Comparison of ENCODE assay signal across 32 cellular contexts in the genomic region with DNA sequence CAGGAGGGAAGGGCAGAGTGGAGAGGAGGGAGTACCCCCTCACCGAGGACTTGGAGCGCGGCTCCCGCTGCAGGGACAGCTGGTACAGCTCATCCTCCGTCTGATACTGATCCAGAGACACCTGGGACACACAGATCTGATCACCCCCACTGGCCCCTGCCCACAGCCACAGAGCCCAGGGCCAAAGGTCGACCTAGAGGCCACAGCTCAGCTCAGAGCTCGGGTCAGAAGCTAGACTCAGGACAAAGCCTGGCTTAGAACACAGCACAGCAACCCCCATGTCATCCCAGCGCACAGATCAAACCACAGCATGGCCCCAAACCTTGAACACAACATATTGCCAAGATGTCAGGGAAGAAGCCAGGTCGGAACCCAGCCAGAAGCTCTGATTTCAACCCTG. TPM values are rescaled to one million over a fixed set of nuclear protein-coding genes. Genes with fewer than 3 reads are reported as not detected.
DNase-seq lines count a peak whose midpoint lies in the region; ATAC-seq and TF ChIP-seq lines count a peak whose summit lies in the region.
"Had no signal": no experiment of that assay in that cellular context is flagged by ENCODE, and none has a peak within 500 bp of the region (broad histone marks: within the 10 kb centered on the region; RNA-seq: fewer than 3 reads in every experiment).

No MANE protein-coding gene starts in this region.

- no peak overlapping the region for H3K4me3 Mint-ChIP-seq in activated naive CD8-positive, alpha-beta T cell
- no peak overlapping the region for H3K4me3 Mint-ChIP-seq in activated naive CD8-positive, alpha-beta T cell treated with anti-CD3 and anti-CD28 coated beads, Interleukin-2, amount 50 U/mL, for 24 hours
- H3K4me3 Mint-ChIP-seq in T-cell = no peak overlapping the region
- H3K4me3 Mint-ChIP-seq: activated CD4-positive, alpha-beta T cell treated with anti-CD3 and anti-CD28 coated beads, Interleukin-2, amount 10 ng/mL, durations not matched to agents 24 days and 14 days; activated T-cell treated with anti-CD3 and anti-CD28 coated beads, Interleukin-2, amount 50 U/mL, for 4 hours; nephron progenitor cell had no signal

- no peaks in the 10 kb centered on the region for H3K27me3 Mint-ChIP-seq in activated naive CD8-positive, alpha-beta T cell
- H3K27me3 Mint-ChIP-seq in activated naive CD8-positive, alpha-beta T cell treated with anti-CD3 and anti-CD28 coated beads, Interleukin-2, amount 50 U/mL, for 24 hours = no peaks in the 10 kb centered on the region
- H3K27me3 Mint-ChIP-seq in T-cell = no peaks in the 10 kb centered on the region
- H3K27me3 Mint-ChIP-seq: activated CD4-positive, alpha-beta T cell treated with anti-CD3 and anti-CD28 coated beads, Interleukin-2, amount 10 ng/mL, durations not matched to agents 24 days and 14 days had no signal

- no peak for TF ChIP-seq EP300 in stomach (IDR thresholded peaks at IDR 0.05)

- no peak for ATAC-seq in activated naive CD8-positive, alpha-beta T cell treated with anti-CD3 and anti-CD28 coated beads, Interleukin-2, amount 50 U/mL, for 24 hours
- ATAC-seq in T-cell (replicated peaks in 1 of 4) = no peak
- ATAC-seq in right lobe of liver = peak; percentile 70 to 89 (median 85)
- peak; percentile 23 for ATAC-seq in aorta (ENCODE audit: low FRiP score)
- ATAC-seq: activated T-cell treated with anti-CD3 and anti-CD28 coated beads, Interleukin-2, amount 50 U/mL, for 4 hours had no signal

- no CpG with 5 or more reads among the region's 9 CpGs for whole genome bisulfite sequencing in right lobe of liver (ENCODE audit: insufficient coverage, low coverage, low lambda C conversion rate, missing lambda C conversion rate)
- 85 to 89% methylated on average over 9 of the region's 9 CpGs for WGBS in aorta, 2 donors
- 72 to 87% (median 80%) methylated on average over 2 to 9 of the region's 9 CpGs for WGBS in stomach, 5 donors

- CTCF ChIA-PET in T-cell (lab: Charles Lee) = interaction anchor here in 1 of 2 donors (0.5 kb wide), 1 partner anchor 8 kb away, joined by 11 read pairs; no protein-coding TSS in a partner anchor

- TF ChIP-seq CTCF in right lobe of liver (IDR thresholded peaks at IDR 0.05) (no peak), stomach (IDR thresholded peaks at IDR 0.05) (no peak)

- intact Hi-C loops in right lobe of liver (cut with DNase I) = no loop called here
- intact Hi-C loops in aorta (cut with DNase I) = no loop called here
- intact Hi-C loops in stomach (cut with DNase I; ENCODE audit: low total_unique reads) = no loop called here

- H3K9me3 ChIP-seq in right lobe of liver (no peaks in the 10 kb centered on the region), aorta (ENCODE audit: control insufficient read depth, low read length) (no peaks in the 10 kb centered on the region), stomach (no peaks in the 10 kb centered on the region)
- H3K9me3 ChIP-seq: A549, HAP-1, lower lobe of right lung, ovary, thoracic aorta had no signal

- H3K27me3 ChIP-seq in right lobe of liver (no peaks in the 10 kb centered on the region), aorta (ENCODE audit: control insufficient read depth in 1 of 2, insufficient read depth in 2 of 2, low read length in 1 of 2) (no peaks in the 10 kb centered on the region), stomach (peaks cover 0 to 4% (median 0%) of the 10 kb centered on the region in 3 donors)
- H3K27me3 ChIP-seq: brain microvascular endothelial cell, ovary had no signal

- no peak for DNase-seq in activated naive CD8-positive, alpha-beta T cell treated with anti-CD3 and anti-CD28 coated beads, Interleukin-2, amount 50 U/mL, for 24 hours
- DNase-seq in T-cell (no peak), right lobe of liver (peak in 1 of 3 donors; percentile 52), aorta (no peak), stomach (no peak), H4 (ENCODE audit: low spot score) (no peak), KBM-7 (no peak)
- DNase-seq: activated CD4-positive, alpha-beta T cell treated with anti-CD3 and anti-CD28 coated beads, Interleukin-2, amount 10 ng/mL, durations not matched to agents 24 days and 14 days; activated T-cell treated with anti-CD3 and anti-CD28 coated beads, Interleukin-2, amount 50 U/mL, for 4 hours; AML-193; amniotic stem cell; brain microvascular endothelial cell; cerebellar nuclear complex; COR-L47; lower lobe of right lung; MV-4-11; NCI-H1436 treated with DMSO at 0.1 percent for 48 hours; NCI-H345; nephron progenitor cell; ovary; SIG-M5; stimulated activated naive CD4-positive, alpha-beta T cell treated with Interleukin-2 at 50 U/mL for 16 hours; T-helper 9 cell had no signal

- H3K4me1 ChIP-seq in right lobe of liver (peaks cover 0 to 14% (median 0%) of the 10 kb centered on the region in 4 donors), aorta (ENCODE audit: control insufficient read depth in 1 of 2, insufficient read depth in 2 of 2, low read length in 2 of 2) (no peaks in the 10 kb centered on the region), stomach (peaks cover 0 to 4% (median 0%) of the 10 kb centered on the region in 4 donors)
- H3K4me1 ChIP-seq: A549, lower lobe of right lung had no signal

- H3K9me3 Mint-ChIP-seq in activated naive CD8-positive, alpha-beta T cell (ENCODE audit: low read depth) = no peaks in the 10 kb centered on the region
- H3K9me3 Mint-ChIP-seq in activated naive CD8-positive, alpha-beta T cell treated with anti-CD3 and anti-CD28 coated beads, Interleukin-2, amount 50 U/mL, for 24 hours = no peaks in the 10 kb centered on the region
- H3K9me3 Mint-ChIP-seq in T-cell = no peaks in the 10 kb centered on the region
- H3K9me3 Mint-ChIP-seq: activated CD4-positive, alpha-beta T cell treated with anti-CD3 and anti-CD28 coated beads, Interleukin-2, amount 10 ng/mL, durations not matched to agents 24 days and 14 days; activated T-cell treated with anti-CD3 and anti-CD28 coated beads, Interleukin-2, amount 50 U/mL, for 4 hours; nephron progenitor cell had no signal

- peaks cover 2% of the 10 kb centered on the region for H3K36me3 Mint-ChIP-seq in activated naive CD8-positive, alpha-beta T cell
- H3K36me3 Mint-ChIP-seq in activated naive CD8-positive, alpha-beta T cell treated with anti-CD3 and anti-CD28 coated beads, Interleukin-2, amount 50 U/mL, for 24 hours (ENCODE audit: low read depth) = no peaks in the 10 kb centered on the region
- peaks cover 47% of the 10 kb centered on the region for H3K36me3 Mint-ChIP-seq in T-cell

- H3K36me3 ChIP-seq in right lobe of liver = no peaks in the 10 kb centered on the region
- peaks cover 0 to 3% of the 10 kb centered on the region in 2 donors for H3K36me3 ChIP-seq in aorta (ENCODE audit: control insufficient read depth in 1 of 2, insufficient read depth in 2 of 2, low read length in 1 of 2)
- peaks cover 0 to 69% (median 50%) of the 10 kb centered on the region in 4 donors for H3K36me3 ChIP-seq in stomach
- H3K36me3 ChIP-seq: brain microvascular endothelial cell, HAP-1, ovary had no signal

- POLR2A ChIA-PET in T-cell (lab: Charles Lee) = no interaction called here

- TF ChIP-seq POLR2A in right lobe of liver (IDR thresholded peaks at IDR 0.05) = no peak
- TF ChIP-seq POLR2A in stomach (IDR thresholded peaks at IDR 0.05) = no peak

- no peak overlapping the region for H3K27ac ChIP-seq in right lobe of liver
- H3K27ac ChIP-seq in aorta (ENCODE audit: low read depth in 1 of 2, low read length in 2 of 2) = no peak overlapping the region
- no peak overlapping the region for H3K27ac ChIP-seq in stomach
- H3K27ac ChIP-seq: A549, brain microvascular endothelial cell, lower lobe of right lung, ovary, skin epidermis, thoracic aorta, VCaP had no signal

- peaks cover 39% of the 10 kb centered on the region for H3K4me1 Mint-ChIP-seq in activated naive CD8-positive, alpha-beta T cell (ENCODE audit: low read depth)
- peaks cover 11% of the 10 kb centered on the region for H3K4me1 Mint-ChIP-seq in activated naive CD8-positive, alpha-beta T cell treated with anti-CD3 and anti-CD28 coated beads, Interleukin-2, amount 50 U/mL, for 24 hours
- H3K4me1 Mint-ChIP-seq in T-cell = peaks cover 34 to 43% (median 42%) of the 10 kb centered on the region in 3 donors

- H3K27ac Mint-ChIP-seq in activated naive CD8-positive, alpha-beta T cell = peak overlapping the region; percentile 43
- no peak overlapping the region for H3K27ac Mint-ChIP-seq in activated naive CD8-positive, alpha-beta T cell treated with anti-CD3 and anti-CD28 coated beads, Interleukin-2, amount 50 U/mL, for 24 hours
- peak overlapping the region; percentile 34 to 69 for H3K27ac Mint-ChIP-seq in T-cell
- H3K27ac Mint-ChIP-seq: activated CD4-positive, alpha-beta T cell treated with anti-CD3 and anti-CD28 coated beads, Interleukin-2, amount 10 ng/mL, durations not matched to agents 24 days and 14 days; nephron progenitor cell had no signal

- in situ Hi-C loops in KBM-7 (cut with MboI; ENCODE audit: low pct_unique_long_range_greater_than_20kb, low sequenced_read_pairs) = no loop called here

- H3K4me3 ChIP-seq in right lobe of liver = no peak overlapping the region
- H3K4me3 ChIP-seq in aorta (ENCODE audit: low read length in 2 of 2) = no peak overlapping the region
- H3K4me3 ChIP-seq in stomach = no peak overlapping the region
- H3K4me3 ChIP-seq: A549, HAP-1, lower lobe of right lung, ovary, thoracic aorta had no signal

RNA-seq across cellular contexts. Expression of a gene that starts 8.1 kb away (rescaled TPM):
- total RNA-seq in T-cell = 100 to 1,000 TPM; 574 to 767 (median 656) TPM
- total RNA-seq in right lobe of liver = 1 to 10 TPM; 1.6 to 8.1 (median 3.2) TPM
- 10 to 100 TPM; 44.7 to 52.6 TPM for total RNA-seq in aorta
- 100 to 1,000 TPM in 1 of 2 donors, 10 to 100 TPM in 1; 20.8 to 152 TPM for polyA plus RNA-seq in aorta
- 10 to 100 TPM in 3 of 5 donors, 1 to 10 TPM in 2; 5.3 to 60.8 (median 13.4) TPM for total RNA-seq in stomach
- 10 to 100 TPM in 1 of 3 donors, 1 to 10 TPM in 2; 7.2 to 20.6 (median 8.2) TPM for polyA plus RNA-seq in stomach
- total RNA-seq in H4 (2014; rRNA removed; shearing (Covaris generic)) = not detected in 2 replicates

RNA-seq across cellular contexts. Expression of a gene that starts 12.9 kb away (rescaled TPM):
- total RNA-seq in T-cell = under 1 TPM in 3 of 5 donors, not detected in 2; 0.43 to 0.70 (median 0.47) TPM
- 1 to 10 TPM; 1.6 to 7.7 (median 2.3) TPM for total RNA-seq in right lobe of liver
- total RNA-seq in aorta = 10 to 100 TPM; 21.6 to 35.9 TPM
- polyA plus RNA-seq in aorta = 1 to 10 TPM; 2.6 to 9.6 TPM
- 10 to 100 TPM in 1 of 5 donors, under 1 TPM in 1, not detected in 3; 0.14 to 16.9 TPM for total RNA-seq in stomach
- polyA plus RNA-seq in stomach = 1 to 10 TPM in 1 of 3 donors, under 1 TPM in 1, not detected in 1; 0.93 to 1.4 TPM
- total RNA-seq in H4 (2014; rRNA removed; shearing (Covaris generic)) = 0.17 and 0.35 TPM in 2 replicates
- total RNA-seq: dermis microvascular lymphatic vessel endothelial cell, kidney epithelial cell had no signal

RNA-seq across cellular contexts. Expression of a gene that starts 23.9 kb away (rescaled TPM):
- 10 to 100 TPM in 1 of 5 donors, 1 to 10 TPM in 4; 7.4 to 34.7 (median 8.5) TPM for total RNA-seq in T-cell
- 1 to 10 TPM in 1 of 6 experiments, under 1 TPM in 5; 0.24 to 1.4 (median 0.47) TPM for total RNA-seq in right lobe of liver
- 10 to 100 TPM; 11.5 to 12.9 TPM for total RNA-seq in aorta
- polyA plus RNA-seq in aorta = 10 to 100 TPM in 1 of 2 donors, 1 to 10 TPM in 1; 1.9 to 12.5 TPM
- total RNA-seq in stomach = 1 to 10 TPM in 2 of 5 donors, under 1 TPM in 2, not detected in 1; 0.58 to 2.0 (median 1.4) TPM
- polyA plus RNA-seq in stomach = 1 to 10 TPM in 2 of 3 donors, under 1 TPM in 1; 0.37 to 3.5 (median 3.1) TPM
- 0.25 TPM in 1 of 2 replicates, not detected in the other for total RNA-seq in H4 (2014; rRNA removed; shearing (Covaris generic))
- total RNA-seq: LHCN-M2 had no signal

RNA-seq across cellular contexts. Expression of a gene that starts 42.5 kb away (rescaled TPM):
- total RNA-seq in T-cell = 1,000 to 10,000 TPM in 2 of 5 donors, 100 to 1,000 TPM in 3; 670 to 1,510 (median 732) TPM
- total RNA-seq in right lobe of liver = 100 to 1,000 TPM in 5 of 6 experiments, 10 to 100 TPM in 1; 92.7 to 164 (median 141) TPM
- total RNA-seq in aorta = 100 to 1,000 TPM; 267 to 322 TPM
- 100 to 1,000 TPM in 1 of 2 donors, 10 to 100 TPM in 1; 46.6 to 136 TPM for polyA plus RNA-seq in aorta
- 100 to 1,000 TPM; 235 to 341 (median 279) TPM for total RNA-seq in stomach
- 10 to 100 TPM; 57.5 to 72.1 (median 63.4) TPM for polyA plus RNA-seq in stomach
- total RNA-seq in H4 (2014; rRNA removed; shearing (Covaris generic)) = 79.6 and 94.1 TPM in 2 replicates

Comparison
In these comparisons a context has a peak if more than half of its experiments do, and no peak if none do; other contexts are left out.
1. ATAC-seq: peak in right lobe of liver (4 of 4) and aorta (single experiment); none in activated naive CD8-positive, alpha-beta T cell treated with anti-CD3 and anti-CD28 coated beads, Interleukin-2, amount 50 U/mL, for 24 hours (single experiment) and T-cell (0 of 4).
2. RNA of a gene that starts 8.1 kb away (total RNA-seq): 574 to 767 TPM in T-cell; 44.7 to 52.6 TPM in aorta, 5.3 to 60.8 TPM in stomach, 1.6 to 8.1 TPM in right lobe of liver and not detected in H4; every median in the first group is over 4 times any median in the second.